1 cellular context compared by ENCODE assay signal in genomic region chr5:68540798-68541590, GRCh38.
TF ChIP-seq lines count a peak whose summit lies in the region.

No MANE protein-coding gene starts in this region.

TF ChIP-seq in GM23338, 12 proteins besides CTCF, POLR2A, EP300 and RAD21 (continued from another document):
- no peak for TF ChIP-seq EZH2 (IDR thresholded peaks at IDR 0.05; ENCODE audit: low read depth, unreplicated experiment)
- no peak for TF ChIP-seq CREB1 (CRISPR knock-in tag; IDR thresholded peaks at IDR 0.05; ENCODE audit: low read depth)
- no peak for TF ChIP-seq ETS1 (IDR thresholded peaks at IDR 0.05)
- no peak for TF ChIP-seq POLR2AphosphoS5 (IDR thresholded peaks at IDR 0.05; ENCODE audit: low read depth)
- TF ChIP-seq JUNB (IDR thresholded peaks at IDR 0.05; ENCODE audit: unreplicated experiment), result no peak
- no peak for TF ChIP-seq ZNF462 (CRISPR knock-in tag; IDR thresholded peaks at IDR 0.05)
